Comparison of ENCODE assay signal across 14 cellular contexts in the genomic region with DNA sequence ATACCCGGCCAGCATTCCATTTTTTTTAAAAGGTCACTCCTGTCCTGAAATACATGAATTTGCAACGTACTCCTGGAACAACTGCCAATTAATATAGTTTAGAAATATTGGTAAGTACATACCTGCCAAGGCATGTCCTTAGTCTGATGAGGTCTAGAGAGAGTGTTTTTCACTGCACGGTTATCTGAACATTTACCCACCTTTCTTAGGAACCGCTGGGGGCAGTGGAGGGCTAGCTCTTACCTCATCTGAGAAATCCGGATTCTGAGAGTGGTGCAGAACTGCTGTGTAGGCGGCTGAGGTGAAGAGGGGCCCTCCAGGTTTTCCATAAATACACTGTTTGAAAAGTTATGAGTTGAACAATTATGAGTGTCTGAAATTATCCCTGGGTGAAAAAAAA.
A peak's percentile ranks its signal among the peaks of the same experiment; 100 is the strongest.
DNase-seq lines count a peak whose midpoint lies in the region; ATAC-seq, FAIRE-seq and TF ChIP-seq lines count a peak whose summit lies in the region.
"Had no signal": no experiment of that assay in that cellular context is flagged by ENCODE, and none has a peak within 500 bp of the region (broad histone marks: within the 10 kb centered on the region; RNA-seq: fewer than 3 reads in every experiment).

No MANE protein-coding gene starts in this region.

- H3K36me3 ChIP-seq in cardiac muscle cell = no peaks in the 10 kb centered on the region
- H3K36me3 ChIP-seq in OCI-LY1 (ENCODE audit: insufficient read depth, low read length) = no peaks in the 10 kb centered on the region

- FAIRE-seq in urothelium cell line (lab: Jason Lieb, UNC) = no peak

- H3K4me3 ChIP-seq in cardiac muscle cell (no peak overlapping the region), OCI-LY1 (ENCODE audit: low read depth, low read length, poor library complexity, severe bottlenecking) (no peak overlapping the region), epithelial cell of proximal tubule (ENCODE audit: low read depth, low read length) (no peak overlapping the region)
- H3K4me3 ChIP-seq: heart left ventricle, spleen had no signal

- no peak overlapping the region for H2AFZ ChIP-seq in OCI-LY1 (ENCODE audit: low read length)

- no peaks in the 10 kb centered on the region for H3K4me1 ChIP-seq in cardiac muscle cell (ENCODE audit: low read depth)
- H3K4me1 ChIP-seq in OCI-LY1 (ENCODE audit: insufficient read depth, low read length, severe bottlenecking) = no peaks in the 10 kb centered on the region

- peak; percentile 24 for TF ChIP-seq CTCF in cardiac muscle cell (IDR thresholded peaks at IDR 0.05; ENCODE audit: low read depth, low read length)
- peak; percentile 55 for TF ChIP-seq CTCF in OCI-LY1 (IDR thresholded peaks at IDR 0.05; ENCODE audit: low read length)
- TF ChIP-seq CTCF in epithelial cell of proximal tubule (conservative IDR thresholded peaks at IDR 0.05; ENCODE audit: low read depth, low read length) = peak; percentile 40

- no peaks in the 10 kb centered on the region for H3F3A ChIP-seq in OCI-LY1 (ENCODE audit: insufficient read depth, low read length)

- H3K27me3 ChIP-seq in cardiac muscle cell = no peaks in the 10 kb centered on the region
- H3K27me3 ChIP-seq in OCI-LY1 (ENCODE audit: insufficient read depth, low read length) = no peaks in the 10 kb centered on the region
- H3K27me3 ChIP-seq: heart left ventricle, neutrophil, spleen had no signal

- no peak for DNase-seq in cardiac muscle cell (ENCODE audit: low read depth in 1 of 2, low spot score in 1 of 2)
- DNase-seq in Right ventricle myocardium inferior (ENCODE audit: missing footprints) = no peak
- no peak for DNase-seq in epithelial cell of proximal tubule (ENCODE audit: low read depth)
- peak; percentile 7 for DNase-seq in urothelium cell line (ENCODE audit: low spot score)
- no peak for DNase-seq in substantia nigra (lab: John Stamatoyannopoulos, UW)
- DNase-seq in NCI-H748 (lab: John Stamatoyannopoulos, UW; ENCODE audit: unreplicated experiment) = no peak
- DNase-seq in D341Med (ENCODE audit: low spot score) = no peak
- DNase-seq: DND-41; effector memory CD8-positive, alpha-beta T cell; left ventricle myocardium superior; spleen had no signal

- intact Hi-C loops in Right ventricle myocardium inferior (cut with DNase I) = no loop called here

- no peaks in the 10 kb centered on the region for H3K9me3 ChIP-seq in cardiac muscle cell (ENCODE audit: low read depth)
- no peaks in the 10 kb centered on the region for H3K9me3 ChIP-seq in OCI-LY1 (ENCODE audit: low read length)
- H3K9me3 ChIP-seq: heart left ventricle, neutrophil, spleen had no signal

- H3K9me2 ChIP-seq in OCI-LY1 (ENCODE audit: low read depth, low read length) = no peaks in the 10 kb centered on the region

- H3K4me2 ChIP-seq in OCI-LY1 (ENCODE audit: low read length) = no peak overlapping the region

- H4K20me1 ChIP-seq in OCI-LY1 (ENCODE audit: insufficient read depth, low read length) = no peaks in the 10 kb centered on the region

- no peaks in the 10 kb centered on the region for H3K79me2 ChIP-seq in OCI-LY1 (ENCODE audit: insufficient read depth, low read length)

- H3K27ac ChIP-seq in cardiac muscle cell = no peak overlapping the region
- H3K27ac ChIP-seq in OCI-LY1 (ENCODE audit: low read depth, low read length, poor library complexity, severe bottlenecking) = no peak overlapping the region
- H3K27ac ChIP-seq in substantia nigra (ENCODE audit: low read depth, low read length, poor library complexity, severe bottlenecking) = no peak overlapping the region
- H3K27ac ChIP-seq: heart left ventricle, neutrophil had no signal

- ATAC-seq in Right ventricle myocardium inferior = no peak
- ATAC-seq: effector memory CD8-positive, alpha-beta T cell had no signal

- H3K9ac ChIP-seq in OCI-LY1 (ENCODE audit: low read length) = no peak overlapping the region
